ENCODE assay signal across 22 cellular contexts in the genomic region with DNA sequence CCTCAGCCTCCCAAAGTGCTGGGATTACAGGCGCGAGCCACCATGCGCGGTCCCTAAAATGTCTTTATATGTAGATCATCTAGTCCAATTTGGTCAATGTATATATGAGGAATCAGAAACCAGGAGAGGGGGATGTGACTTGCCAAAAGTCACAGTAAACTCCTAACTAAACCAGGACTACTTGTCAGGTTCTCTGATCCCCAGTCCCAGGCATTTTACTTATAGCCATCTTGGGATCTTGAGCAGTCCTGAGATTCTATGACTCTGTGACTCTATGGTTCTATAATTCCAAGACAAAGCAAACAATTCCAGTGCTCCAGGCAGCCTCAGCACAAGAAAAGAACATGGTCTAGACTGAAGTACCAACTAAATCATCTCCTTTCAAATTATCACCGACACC. TPM values are rescaled to one million over a fixed set of nuclear protein-coding genes. Genes with fewer than 3 reads are reported as not detected.
A peak's percentile ranks its signal among the peaks of the same experiment; 100 is the strongest.
DNase-seq lines count a peak whose midpoint lies in the region; ATAC-seq and TF ChIP-seq lines count a peak whose summit lies in the region.
"Had no signal": no experiment of that assay in that cellular context is flagged by ENCODE, and none has a peak within 500 bp of the region (broad histone marks: within the 10 kb centered on the region; RNA-seq: fewer than 3 reads in every experiment).

A gene with protein sequence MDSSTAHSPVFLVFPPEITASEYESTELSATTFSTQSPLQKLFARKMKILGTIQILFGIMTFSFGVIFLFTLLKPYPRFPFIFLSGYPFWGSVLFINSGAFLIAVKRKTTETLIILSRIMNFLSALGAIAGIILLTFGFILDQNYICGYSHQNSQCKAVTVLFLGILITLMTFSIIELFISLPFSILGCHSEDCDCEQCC (plus strand): TSS at position 301 of the 400 bp plus-strand sequence. CDS start 103 bp downstream, outside the sequence.

- no peaks in the 10 kb centered on the region for H3K9me3 ChIP-seq in transverse colon
- H3K9me3 ChIP-seq: BE2C; BLaER1 treated with 17β-estradiol and CSF1 and Interleukin-3, amounts not matched to agents 10 nM and 100 nM had no signal

- peak within 1 kb of the TSS; percentile 64 for H3K27ac ChIP-seq in KMS-11
- no peak within 1 kb of the TSS for H3K27ac ChIP-seq in transverse colon
- H3K27ac ChIP-seq: 22Rv1; BLaER1 treated with 17β-estradiol and CSF1 and Interleukin-3, amounts not matched to agents 10 nM and 100 nM; GM23248 had no signal

- peak within 1 kb of the TSS; percentile 5; the same call in 1 of the 2 replicates for H3K4me2 ChIP-seq in KMS-11
- H3K4me2 ChIP-seq: BLaER1 treated with 17β-estradiol and CSF1 and Interleukin-3, amounts not matched to agents 10 nM and 100 nM had no signal

- TF ChIP-seq POLR2A in transverse colon (IDR thresholded peaks at IDR 0.05): no peak

- no peaks in the 10 kb centered on the region for H4K20me1 ChIP-seq in KMS-11 (ENCODE audit: insufficient read depth)
- H4K20me1 ChIP-seq: BLaER1 treated with 17β-estradiol and CSF1 and Interleukin-3, amounts not matched to agents 10 nM and 100 nM had no signal

- no peaks in the 10 kb centered on the region for H3K4me1 Mint-ChIP-seq in activated CD4-positive, alpha-beta T cell treated with anti-CD3 and anti-CD28 coated beads, Interleukin-2, amount 10 ng/mL, durations not matched to agents 24 days and 14 days
- H3K4me1 Mint-ChIP-seq in stimulated activated memory B cell treated with anti-CD40 and anti-IgM and Interleukin-4, amounts not matched to agents 10 μg/mL and 1 μg/mL and 100 μg/mL, for 72 hours: peaks cover 6% of the 10 kb centered on the region
- H3K4me1 Mint-ChIP-seq: CD8-positive, alpha-beta memory T cell had no signal

- WGBS in transverse colon (ENCODE audit: low coverage in 1 of 2), 2 donors: 95 to 100% methylated on average over 1 to 5 of the region's 5 CpGs

- peaks cover 24% of the 10 kb centered on the region for H3K27me3 Mint-ChIP-seq in activated CD4-positive, alpha-beta T cell treated with anti-CD3 and anti-CD28 coated beads, Interleukin-2, amount 10 ng/mL, durations not matched to agents 24 days and 14 days
- H3K27me3 Mint-ChIP-seq in stimulated activated memory B cell treated with anti-CD40 and anti-IgM and Interleukin-4, amounts not matched to agents 10 μg/mL and 1 μg/mL and 100 μg/mL, for 72 hours: no peaks in the 10 kb centered on the region

- H3K9me3 Mint-ChIP-seq in activated CD4-positive, alpha-beta T cell treated with anti-CD3 and anti-CD28 coated beads, Interleukin-2, amount 10 ng/mL, durations not matched to agents 24 days and 14 days: no peaks in the 10 kb centered on the region
- no peaks in the 10 kb centered on the region for H3K9me3 Mint-ChIP-seq in stimulated activated memory B cell treated with anti-CD40 and anti-IgM and Interleukin-4, amounts not matched to agents 10 μg/mL and 1 μg/mL and 100 μg/mL, for 72 hours
- H3K9me3 Mint-ChIP-seq: CD4-positive, alpha-beta T cell; CD8-positive, alpha-beta memory T cell had no signal

- H3K36me3 ChIP-seq in KMS-11 (ENCODE audit: insufficient read depth) (no peaks in the 10 kb centered on the region), transverse colon (no peaks in the 10 kb centered on the region)
- H3K36me3 ChIP-seq: BE2C; BLaER1 treated with 17β-estradiol and CSF1 and Interleukin-3, amounts not matched to agents 10 nM and 100 nM had no signal

- H3K27me3 ChIP-seq in KMS-11 (ENCODE audit: insufficient read depth, low read depth) (no peaks in the 10 kb centered on the region), transverse colon (no peaks in the 10 kb centered on the region)
- H3K27me3 ChIP-seq: BE2C; BLaER1 treated with 17β-estradiol and CSF1 and Interleukin-3, amounts not matched to agents 10 nM and 100 nM had no signal

- H3K27ac Mint-ChIP-seq in activated CD4-positive, alpha-beta T cell treated with anti-CD3 and anti-CD28 coated beads, Interleukin-2, amount 10 ng/mL, durations not matched to agents 24 days and 14 days: no peak within 1 kb of the TSS
- peak within 1 kb of the TSS; percentile 26 for H3K27ac Mint-ChIP-seq in stimulated activated memory B cell treated with anti-CD40 and anti-IgM and Interleukin-4, amounts not matched to agents 10 μg/mL and 1 μg/mL and 100 μg/mL, for 72 hours
- H3K27ac Mint-ChIP-seq: CD4-positive, alpha-beta T cell; CD8-positive, alpha-beta memory T cell; HFFc6 had no signal

- H3K79me2 ChIP-seq in KMS-11 (ENCODE audit: insufficient read depth, low read depth): no peaks in the 10 kb centered on the region

- no peaks in the 10 kb centered on the region for H3K36me3 Mint-ChIP-seq in activated CD4-positive, alpha-beta T cell treated with anti-CD3 and anti-CD28 coated beads, Interleukin-2, amount 10 ng/mL, durations not matched to agents 24 days and 14 days (ENCODE audit: low read depth)
- H3K36me3 Mint-ChIP-seq in stimulated activated memory B cell treated with anti-CD40 and anti-IgM and Interleukin-4, amounts not matched to agents 10 μg/mL and 1 μg/mL and 100 μg/mL, for 72 hours: no peaks in the 10 kb centered on the region
- H3K36me3 Mint-ChIP-seq: CD14-positive monocyte had no signal

- peak within 1 kb of the TSS; percentile 14; the same call in 1 of the 2 replicates for H2AFZ ChIP-seq in KMS-11 (ENCODE audit: low read depth)
- H2AFZ ChIP-seq: GM23248 had no signal

- TF ChIP-seq CTCF in KMS-11 (conservative IDR thresholded peaks at IDR 0.05; ENCODE audit: low read depth, low read length) (no peak), transverse colon (IDR thresholded peaks at IDR 0.05) (no peak)

- intact Hi-C loops in activated CD4-positive, alpha-beta T cell treated with anti-CD3 and anti-CD28 coated beads, Interleukin-2, amount 10 ng/mL, durations not matched to agents 24 days and 14 days (cut with micrococcal nuclease): no loop called here
- intact Hi-C loops in transverse colon (cut with DNase I; ENCODE audit: low total_unique reads): no loop called here

- in situ Hi-C loops in transverse colon (cut with MboI; ENCODE audit: low pct_ligation_motif_present in 1 of 4, low pct_unique_long_range_greater_than_20kb in 1 of 4, low sequenced_read_pairs in 3 of 4): no loop called here

- no peak for TF ChIP-seq EP300 in transverse colon (IDR thresholded peaks at IDR 0.05; ENCODE audit: low read depth)

- no peak within 1 kb of the TSS for H3K4me3 ChIP-seq in KMS-11 (IDR thresholded peaks at IDR 0.05; ENCODE audit: insufficient read depth, low read depth, low read length)
- no peak within 1 kb of the TSS for H3K4me3 ChIP-seq in transverse colon
- H3K4me3 ChIP-seq: BLaER1 treated with 17β-estradiol and CSF1 and Interleukin-3, amounts not matched to agents 10 nM and 100 nM; GM23248 had no signal

- H3K4me3 Mint-ChIP-seq in activated CD4-positive, alpha-beta T cell treated with anti-CD3 and anti-CD28 coated beads, Interleukin-2, amount 10 ng/mL, durations not matched to agents 24 days and 14 days: no peak within 1 kb of the TSS
- H3K4me3 Mint-ChIP-seq in stimulated activated memory B cell treated with anti-CD40 and anti-IgM and Interleukin-4, amounts not matched to agents 10 μg/mL and 1 μg/mL and 100 μg/mL, for 72 hours: no peak within 1 kb of the TSS
- H3K4me3 Mint-ChIP-seq: CD14-positive monocyte; CD4-positive, alpha-beta T cell; CD8-positive, alpha-beta memory T cell; HFFc6 had no signal

- DNase-seq in activated CD4-positive, alpha-beta T cell treated with anti-CD3 and anti-CD28 coated beads, Interleukin-2, amount 10 ng/mL, durations not matched to agents 24 days and 14 days: peak; percentile 34
- no peak for DNase-seq in activated CD4-positive, alpha-beta T cell treated with anti-CD3 and anti-CD28 coated beads, Interleukin-2, amount 50 U/mL, for 4 hours
- no peak for DNase-seq in mesenteric fat pad (ENCODE audit: low spot score)
- DNase-seq in transverse colon: no peak
- DNase-seq: BE2C; CD4-positive, alpha-beta T cell; CD8-positive, alpha-beta memory T cell; DMS 273 treated with DMSO at 0.1 percent for 48 hours; DMS79 treated with DMSO at 0.1 percent for 48 hours; GF-D8; GM23248; H7; HFFc6 had no signal

- peaks cover 22% of the 10 kb centered on the region for H3K4me1 ChIP-seq in KMS-11 (ENCODE audit: low read depth, poor library complexity, severe bottlenecking)
- H3K4me1 ChIP-seq in transverse colon: no peaks in the 10 kb centered on the region
- H3K4me1 ChIP-seq: BE2C; BLaER1 treated with 17β-estradiol and CSF1 and Interleukin-3, amounts not matched to agents 10 nM and 100 nM had no signal

- peak within 1 kb of the TSS; percentile 3; the same call in 1 of the 2 replicates for H3K9ac ChIP-seq in KMS-11
- H3K9ac ChIP-seq: BLaER1 treated with 17β-estradiol and CSF1 and Interleukin-3, amounts not matched to agents 10 nM and 100 nM; GM23248 had no signal

- ATAC-seq in stimulated activated memory B cell treated with anti-CD40 and anti-IgM and Interleukin-4, amounts not matched to agents 10 μg/mL and 1 μg/mL and 100 μg/mL, for 72 hours: no peak
- ATAC-seq in GM18873 (IDR thresholded peaks at IDR 0.05; ENCODE audit: low FRiP score, unreplicated experiment): no peak

RNA-seq across cellular contexts. Expression of the gene that starts here (rescaled TPM):
- total RNA-seq in activated CD4-positive, alpha-beta T cell treated with anti-CD3 and anti-CD28 coated beads, Interleukin-2, amount 10 ng/mL, durations not matched to agents 24 days and 14 days: not detected in 2 replicates
- total RNA-seq in mesenteric fat pad (not detected), transverse colon (not detected)
- total RNA-seq: CD4-positive, alpha-beta T cell; CD8-positive, alpha-beta memory T cell; Daoy; G401; GM23248; H1; H7; HFFc6 had no signal

Comparison
In these comparisons a context has a peak if more than half of its experiments do, and no peak if none do; other contexts are left out.
1. Peak in DNase-seq in activated CD4-positive, alpha-beta T cell treated with anti-CD3 and anti-CD28 coated beads, Interleukin-2, amount 10 ng/mL, durations not matched to agents 24 days and 14 days; RNA of the gene not detected or under 1 TPM.